Comparison of ENCODE assay signal across 1 cellular context in genomic region chr6:46704562-46704961, GRCh38.
TF ChIP-seq lines count a peak whose summit lies in the region.

No MANE protein-coding gene starts in this region.

TF ChIP-seq in A549, 52 proteins besides CTCF, POLR2A, EP300 and RAD21 (continued from another document):
- no peak for TF ChIP-seq BCL3 (IDR thresholded peaks at IDR 0.05)
- TF ChIP-seq POLR2AphosphoS2 (conservative IDR thresholded peaks at IDR 0.05; ENCODE audit: low read length) = no peak
- TF ChIP-seq BHLHE40 (IDR thresholded peaks at IDR 0.05; ENCODE audit: low read depth, low read length) = no peak
- TF ChIP-seq GATA3 (IDR thresholded peaks at IDR 0.05; ENCODE audit: borderline replicate concordance) = no peak
- TF ChIP-seq MYC (IDR thresholded peaks at IDR 0.05; ENCODE audit: borderline replicate concordance, low read length) = no peak
- no peak for TF ChIP-seq NFE2L2 (conservative IDR thresholded peaks at IDR 0.05; ENCODE audit: low read length)
- no peak for TF ChIP-seq HMGXB4 (CRISPR knock-in tag; IDR thresholded peaks at IDR 0.05; ENCODE audit: borderline replicate concordance)
- no peak for TF ChIP-seq CBX2 (IDR thresholded peaks at IDR 0.05; ENCODE audit: borderline replicate concordance, low read depth)
- TF ChIP-seq TFCP2L1 (CRISPR knock-in tag; IDR thresholded peaks at IDR 0.05) = no peak
- TF ChIP-seq FOSL2 (IDR thresholded peaks at IDR 0.05) = no peak
- TF ChIP-seq FOSL2 (CRISPR knock-in tag; IDR thresholded peaks at IDR 0.05) = no peak
